In genomic region chr2:134202361-134202760, GRCh38 we compare ENCODE assay signal across 21 cellular contexts. TPM values are rescaled to one million over a fixed set of nuclear protein-coding genes. Genes with fewer than 3 reads are reported as not detected.
DNase-seq lines count a peak whose midpoint lies in the region; ATAC-seq and TF ChIP-seq lines count a peak whose summit lies in the region.
"Had no signal": no experiment of that assay in that cellular context is flagged by ENCODE, and none has a peak within 500 bp of the region (broad histone marks: within the 10 kb centered on the region; RNA-seq: fewer than 3 reads in every experiment).

No MANE protein-coding gene starts in this region.

- ATAC-seq in HG03432 (IDR thresholded peaks at IDR 0.05; ENCODE audit: unreplicated experiment), result no peak
- ATAC-seq: A549 had no signal

- TF ChIP-seq CTCF in fibroblast of villous mesenchyme (IDR thresholded peaks at IDR 0.05; ENCODE audit: insufficient read depth, low read depth, low read length), result no peak

- no peaks in the 10 kb centered on the region for H3K36me3 Mint-ChIP-seq in activated naive CD4-positive, alpha-beta T cell treated with anti-CD3 and anti-CD28 coated beads, Interleukin-2, amount 50 U/mL, for 24 hours

- H3K4me1 Mint-ChIP-seq in activated naive CD4-positive, alpha-beta T cell treated with anti-CD3 and anti-CD28 coated beads, Interleukin-2, amount 50 U/mL, for 24 hours, result peaks cover 50% of the 10 kb centered on the region

- no peak overlapping the region for H3K4me3 ChIP-seq in fibroblast of villous mesenchyme (ENCODE audit: low read depth, low read length)
- H3K4me3 ChIP-seq: A549, stomach had no signal

- H3K27ac Mint-ChIP-seq in activated naive CD4-positive, alpha-beta T cell treated with anti-CD3 and anti-CD28 coated beads, Interleukin-2, amount 50 U/mL, for 24 hours, result peak overlapping the region; percentile 83
- H3K27ac Mint-ChIP-seq: T-helper 1 cell treated with Interleukin-12 subunit alpha and Interleukin-12 subunit beta and Interleukin-4 antibody, amounts not matched to agents 30 μg/mL and 1 μg/mL, for 36 hours had no signal

- no peaks in the 10 kb centered on the region for H3K9me3 Mint-ChIP-seq in activated naive CD4-positive, alpha-beta T cell treated with anti-CD3 and anti-CD28 coated beads, Interleukin-2, amount 50 U/mL, for 24 hours
- H3K9me3 Mint-ChIP-seq: central memory CD8-positive, alpha-beta T cell; T-helper 1 cell treated with Interleukin-12 subunit alpha and Interleukin-12 subunit beta and Interleukin-4 antibody, amounts not matched to agents 30 μg/mL and 1 μg/mL, for 36 hours had no signal

- no peak overlapping the region for H3K4me3 Mint-ChIP-seq in activated naive CD4-positive, alpha-beta T cell treated with anti-CD3 and anti-CD28 coated beads, Interleukin-2, amount 50 U/mL, for 24 hours
- H3K4me3 Mint-ChIP-seq: central memory CD8-positive, alpha-beta T cell; T-helper 1 cell treated with Interleukin-12 subunit alpha and Interleukin-12 subunit beta and Interleukin-4 antibody, amounts not matched to agents 30 μg/mL and 1 μg/mL, for 36 hours had no signal

- no peak for DNase-seq in activated naive CD4-positive, alpha-beta T cell treated with anti-CD3 and anti-CD28 coated beads, Interleukin-2, amount 50 U/mL, for 16 hours
- DNase-seq in NCI-H69 (lab: John Stamatoyannopoulos, UW) (peak; percentile 82), fibroblast of villous mesenchyme (ENCODE audit: low read depth) (peak; percentile 55), NCI-H2029 treated with DMSO at 0.1 percent for 48 hours (lab: John Stamatoyannopoulos, UW) (no peak), foreskin melanocyte (no peak)
- no peak for DNase-seq in activated CD4-positive, alpha-beta T cell treated with anti-CD3 and anti-CD28 coated beads, Interleukin-2, amount 50 U/mL, for 4 hours
- DNase-seq: activated CD4-positive, CD25-positive, alpha-beta regulatory T cell treated with anti-CD3 and anti-CD28 coated beads, Interleukin-2, amount 50 U/mL, for 72 hours; activated gamma-delta T cell; effector memory CD4-positive, alpha-beta T cell; GOT3; Karpas-422; left cardiac atrium; NCI-H1105 treated with DMSO at 0.1 percent for 48 hours; right cardiac atrium; SHP77 treated with DMSO at 0.1 percent for 48 hours; stomach had no signal

- H3K27me3 Mint-ChIP-seq in activated naive CD4-positive, alpha-beta T cell treated with anti-CD3 and anti-CD28 coated beads, Interleukin-2, amount 50 U/mL, for 24 hours, result no peaks in the 10 kb centered on the region
- H3K27me3 Mint-ChIP-seq: central memory CD8-positive, alpha-beta T cell had no signal

RNA-seq across cellular contexts. Expression of gene MGAT5, which starts 51.5 kb away (rescaled TPM):
- total RNA-seq in fibroblast of villous mesenchyme, result 64.7 and 109 TPM in 2 replicates

Comparison
In these comparisons a context has a peak if more than half of its experiments do, and no peak if none do; other contexts are left out.
1. DNase-seq: peak in NCI-H69 (single experiment) and fibroblast of villous mesenchyme (single experiment); none in activated naive CD4-positive, alpha-beta T cell treated with anti-CD3 and anti-CD28 coated beads, Interleukin-2, amount 50 U/mL, for 16 hours (single experiment), NCI-H2029 treated with DMSO at 0.1 percent for 48 hours (single experiment), activated CD4-positive, alpha-beta T cell treated with anti-CD3 and anti-CD28 coated beads, Interleukin-2, amount 50 U/mL, for 4 hours (0 of 2) and foreskin melanocyte (single experiment).